Comparison of ENCODE assay signal across 10 cellular contexts in genomic region chr18:76467371-76468190, GRCh38. TPM values are rescaled to one million over a fixed set of nuclear protein-coding genes. Genes with fewer than 3 reads are reported as not detected.
DNase-seq lines count a peak whose midpoint lies in the region; ATAC-seq and TF ChIP-seq lines count a peak whose summit lies in the region.
"Had no signal": no experiment of that assay in that cellular context is flagged by ENCODE, and none has a peak within 500 bp of the region (broad histone marks: within the 10 kb centered on the region; RNA-seq: fewer than 3 reads in every experiment).

No MANE protein-coding gene starts in this region.

- no peak overlapping the region for H3K27ac Mint-ChIP-seq in activated T-helper 1 cell treated with anti-CD3 and anti-CD28 coated beads, Interleukin-12 subunit alpha, Interleukin-12 subunit beta, Interleukin-2, Interleukin-4 antibody, amounts not matched to agents 30 ng/mL and 10 ng/mL and 1 ng/mL, durations not matched to agents 14 hours and 24 hours and 36 hours

- ATAC-seq in Right ventricle myocardium inferior = peak; percentile 77
- peak; percentile 60 for ATAC-seq in left lung
- ATAC-seq in aorta (ENCODE audit: low FRiP score) = peak; percentile 27
- no peak for ATAC-seq in GM19328 (IDR thresholded peaks at IDR 0.05; ENCODE audit: unreplicated experiment)

- no peaks in the 10 kb centered on the region for H3K27me3 ChIP-seq in left lung
- H3K27me3 ChIP-seq in aorta (ENCODE audit: control insufficient read depth in 1 of 2, insufficient read depth in 2 of 2, low read length in 1 of 2) = no peaks in the 10 kb centered on the region
- no peaks in the 10 kb centered on the region for H3K27me3 ChIP-seq in breast epithelium
- H3K27me3 ChIP-seq: ascending aorta had no signal

- no peaks in the 10 kb centered on the region for H3K36me3 Mint-ChIP-seq in activated T-helper 1 cell treated with anti-CD3 and anti-CD28 coated beads, Interleukin-12 subunit alpha, Interleukin-12 subunit beta, Interleukin-2, Interleukin-4 antibody, amounts not matched to agents 30 ng/mL and 10 ng/mL and 1 ng/mL, durations not matched to agents 14 hours and 24 hours and 36 hours (ENCODE audit: low read depth)
- H3K36me3 Mint-ChIP-seq: IgD-negative memory B cell had no signal

- peaks cover 9% of the 10 kb centered on the region for H3K4me1 Mint-ChIP-seq in activated T-helper 1 cell treated with anti-CD3 and anti-CD28 coated beads, Interleukin-12 subunit alpha, Interleukin-12 subunit beta, Interleukin-2, Interleukin-4 antibody, amounts not matched to agents 30 ng/mL and 10 ng/mL and 1 ng/mL, durations not matched to agents 14 hours and 24 hours and 36 hours (ENCODE audit: low read depth)

- peak overlapping the region in 1 of 2 donors; percentile 3 for H3K4me3 ChIP-seq in left lung
- H3K4me3 ChIP-seq in aorta (ENCODE audit: low read length in 2 of 2) = no peak overlapping the region
- peak overlapping the region in 1 of 3 donors; percentile 50 for H3K4me3 ChIP-seq in breast epithelium
- H3K4me3 ChIP-seq: ascending aorta had no signal

- TF ChIP-seq CTCF in left lung (IDR thresholded peaks at IDR 0.05) (no peak), breast epithelium (IDR thresholded peaks at IDR 0.05) (no peak)

- DNase-seq in Right ventricle myocardium inferior (ENCODE audit: missing footprints) (no peak), cardiac septum (ENCODE audit: low spot score) (no peak), left lung (peak in 1 of 2 donors; percentile 82), aorta (no peak), HuH-7.5 (ENCODE audit: low spot score) (no peak), breast epithelium (ENCODE audit: low spot score in 2 of 2) (no peak)
- DNase-seq in activated T-helper 1 cell treated with anti-CD3 and anti-CD28 coated beads, Interleukin-12 subunit alpha, Interleukin-12 subunit beta, Interleukin-2, Interleukin-4 antibody, amounts not matched to agents 30 ng/mL and 10 ng/mL and 1 ng/mL, durations not matched to agents 14 hours and 24 hours and 36 hours (ENCODE audit: low spot score) = no peak

- H3K9me3 Mint-ChIP-seq in activated T-helper 1 cell treated with anti-CD3 and anti-CD28 coated beads, Interleukin-12 subunit alpha, Interleukin-12 subunit beta, Interleukin-2, Interleukin-4 antibody, amounts not matched to agents 30 ng/mL and 10 ng/mL and 1 ng/mL, durations not matched to agents 14 hours and 24 hours and 36 hours = no peaks in the 10 kb centered on the region

- H3K36me3 ChIP-seq in left lung (no peaks in the 10 kb centered on the region), aorta (ENCODE audit: control insufficient read depth in 1 of 2, insufficient read depth in 2 of 2, low read length in 1 of 2) (no peaks in the 10 kb centered on the region), breast epithelium (no peaks in the 10 kb centered on the region)
- H3K36me3 ChIP-seq: ascending aorta had no signal

- H3K27ac ChIP-seq in left lung (peak overlapping the region; percentile 14 to 85), aorta (ENCODE audit: low read depth in 1 of 2, low read length in 2 of 2) (no peak overlapping the region), breast epithelium (peak overlapping the region in 1 of 2 donors; percentile 28)
- H3K27ac ChIP-seq: ascending aorta had no signal

- H3K9me3 ChIP-seq in left lung (no peaks in the 10 kb centered on the region), aorta (ENCODE audit: control insufficient read depth, low read length) (no peaks in the 10 kb centered on the region), breast epithelium (no peaks in the 10 kb centered on the region)
- H3K9me3 ChIP-seq: ascending aorta had no signal

- no peaks in the 10 kb centered on the region for H3K27me3 Mint-ChIP-seq in activated T-helper 1 cell treated with anti-CD3 and anti-CD28 coated beads, Interleukin-12 subunit alpha, Interleukin-12 subunit beta, Interleukin-2, Interleukin-4 antibody, amounts not matched to agents 30 ng/mL and 10 ng/mL and 1 ng/mL, durations not matched to agents 14 hours and 24 hours and 36 hours (ENCODE audit: insufficient read depth)

- TF ChIP-seq POLR2A in breast epithelium (IDR thresholded peaks at IDR 0.05) = no peak

- peak overlapping the region; percentile 7 for H3K4me3 Mint-ChIP-seq in activated T-helper 1 cell treated with anti-CD3 and anti-CD28 coated beads, Interleukin-12 subunit alpha, Interleukin-12 subunit beta, Interleukin-2, Interleukin-4 antibody, amounts not matched to agents 30 ng/mL and 10 ng/mL and 1 ng/mL, durations not matched to agents 14 hours and 24 hours and 36 hours

- WGBS in aorta, 2 donors = 83 to 90% methylated on average over 19 of the region's 19 CpGs

- intact Hi-C loops in Right ventricle myocardium inferior (cut with DNase I) = no loop called here
- intact Hi-C loops in cardiac septum (cut with DNase I) = no loop called here
- intact Hi-C loops in activated T-helper 1 cell treated with anti-CD3 and anti-CD28 coated beads, Interleukin-12 subunit alpha, Interleukin-12 subunit beta, Interleukin-2, Interleukin-4 antibody, amounts not matched to agents 30 ng/mL and 10 ng/mL and 1 ng/mL, durations not matched to agents 14 hours and 24 hours and 36 hours (cut with micrococcal nuclease) = no loop called here
- intact Hi-C loops in left lung (cut with DNase I) = no loop called here
- intact Hi-C loops in aorta (cut with DNase I) = no loop called here
- intact Hi-C loops in breast epithelium (cut with DNase I; ENCODE audit: low total_unique reads) = no loop called here

- H3K4me1 ChIP-seq in left lung = peaks cover 0 to 55% of the 10 kb centered on the region in 2 donors
- no peaks in the 10 kb centered on the region for H3K4me1 ChIP-seq in aorta (ENCODE audit: control insufficient read depth in 1 of 2, insufficient read depth in 2 of 2, low read length in 2 of 2)
- H3K4me1 ChIP-seq in breast epithelium = no peaks in the 10 kb centered on the region
- H3K4me1 ChIP-seq: ascending aorta had no signal

RNA-seq across cellular contexts. Expression of gene ZNF516, which starts 27.5 kb away (rescaled TPM):
- 12.3 TPM for total RNA-seq in Right ventricle myocardium inferior
- 14.7 TPM for total RNA-seq in cardiac septum
- 1.3 and 2.0 TPM in 2 replicates for total RNA-seq in activated T-helper 1 cell treated with anti-CD3 and anti-CD28 coated beads, Interleukin-12 subunit alpha, Interleukin-12 subunit beta, Interleukin-2, Interleukin-4 antibody, amounts not matched to agents 30 ng/mL and 10 ng/mL and 1 ng/mL, durations not matched to agents 14 hours and 24 hours and 36 hours
- total RNA-seq in left lung = 10 to 100 TPM; 33.9 to 40.6 TPM
- 10 to 100 TPM; 26.0 to 55.6 TPM for total RNA-seq in aorta
- 1 to 10 TPM; 2.0 to 8.1 TPM for polyA plus RNA-seq in aorta
- total RNA-seq in breast epithelium = 10 to 100 TPM; 12.0 to 33.4 (median 24.0) TPM

Comparison
In these comparisons a context has a peak if more than half of its experiments do, and no peak if none do; other contexts are left out.
1. H3K27ac ChIP-seq: peak in left lung (2 of 2); none in aorta (0 of 2).